Comparison of ENCODE assay signal across 37 cellular contexts in the genomic region with DNA sequence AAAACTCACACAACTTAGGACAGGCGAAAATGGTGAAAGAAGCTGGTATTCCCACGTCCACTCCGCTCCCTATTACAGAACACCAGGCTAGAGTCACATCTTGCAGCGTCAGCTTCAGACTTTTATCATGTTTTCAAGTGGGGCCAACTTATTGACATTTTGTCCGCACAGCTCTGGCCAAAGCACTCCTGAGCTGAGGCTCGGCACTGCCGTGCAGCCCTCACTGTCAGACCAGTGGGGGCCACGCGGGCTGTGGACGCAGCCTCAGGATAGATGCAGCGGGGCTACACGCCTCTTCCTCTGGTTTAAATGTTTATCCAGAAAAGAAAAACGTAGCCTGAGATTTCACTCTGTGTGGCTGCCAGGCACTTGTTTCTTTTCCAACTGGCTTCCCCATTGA.
"Had no signal": no experiment of that assay in that cellular context is flagged by ENCODE, and none has a peak within 500 bp of the region (broad histone marks: within the 10 kb centered on the region; RNA-seq: fewer than 3 reads in every experiment).

No MANE protein-coding gene starts in this region.

- H3K4me1 ChIP-seq: adrenal gland, body of pancreas, breast epithelium had no signal

- H3K36me3 Mint-ChIP-seq: activated CD4-positive, alpha-beta memory T cell treated with anti-CD3 and anti-CD28 coated beads for 36 hours; activated naive CD4-positive, alpha-beta T cell treated with anti-CD3 and anti-CD28 coated beads, Interleukin-2, amount 50 U/mL, for 72 hours; activated naive CD8-positive, alpha-beta T cell treated with anti-CD3 and anti-CD28 coated beads for 36 hours had no signal

- H3K27ac Mint-ChIP-seq: activated B cell treated with CpG ODN at 0.5 μM for 24 hours; activated CD4-positive, alpha-beta memory T cell treated with anti-CD3 and anti-CD28 coated beads for 36 hours; activated CD4-positive, alpha-beta T cell treated with anti-CD3 and anti-CD28 coated beads, Interleukin-2, amount 10 ng/mL, durations not matched to agents 24 days and 14 days; activated CD8-positive, alpha-beta T cell treated with anti-CD3 and anti-CD28 coated beads for 36 hours; activated naive CD4-positive, alpha-beta T cell treated with anti-CD3 and anti-CD28 coated beads for 36 hours; activated naive CD4-positive, alpha-beta T cell treated with anti-CD3 and anti-CD28 coated beads, Interleukin-2, amount 50 U/mL, for 72 hours; activated naive CD8-positive, alpha-beta T cell treated with anti-CD3 and anti-CD28 coated beads for 36 hours; activated T-cell treated with anti-CD3 and anti-CD28 coated beads, Interleukin-2, amount 50 U/mL, for 72 hours; activated T-helper 1 cell treated with anti-CD3 and anti-CD28 coated beads, Interleukin-12 subunit alpha, Interleukin-12 subunit beta, Interleukin-2, Interleukin-4 antibody, amounts not matched to agents 30 ng/mL and 10 ng/mL and 1 ng/mL, durations not matched to agents 14 hours and 24 hours and 36 hours; activated T-helper 17 cell treated with anti-CD3 and anti-CD28 coated beads, Interleukin-2, amount 50 U/mL, for 72 hours; T-helper 1 cell treated with Interleukin-12 subunit alpha and Interleukin-12 subunit beta and Interleukin-4 antibody, amounts not matched to agents 30 μg/mL and 1 μg/mL, for 36 hours; T-helper 2 cell treated with Interferon-gamma antibody and Interleukin-4, amounts not matched to agents 5 μg/mL and 100 μg/mL, for 36 hours had no signal

- H3K4me3 Mint-ChIP-seq: activated B cell treated with CpG ODN at 0.5 μM for 24 hours; activated CD4-positive, alpha-beta memory T cell treated with anti-CD3 and anti-CD28 coated beads for 36 hours; activated CD4-positive, alpha-beta T cell treated with anti-CD3 and anti-CD28 coated beads, Interleukin-2, amount 10 ng/mL, durations not matched to agents 24 days and 14 days; activated CD8-positive, alpha-beta T cell treated with anti-CD3 and anti-CD28 coated beads for 36 hours; activated naive CD4-positive, alpha-beta T cell treated with anti-CD3 and anti-CD28 coated beads for 36 hours; activated naive CD8-positive, alpha-beta T cell treated with anti-CD3 and anti-CD28 coated beads for 36 hours; activated T-cell treated with anti-CD3 and anti-CD28 coated beads, Interleukin-2, amount 50 U/mL, for 4 hours; activated T-cell treated with anti-CD3 and anti-CD28 coated beads, Interleukin-2, amount 50 U/mL, for 72 hours; activated T-helper 1 cell treated with anti-CD3 and anti-CD28 coated beads, Interleukin-12 subunit alpha, Interleukin-12 subunit beta, Interleukin-2, Interleukin-4 antibody, amounts not matched to agents 30 ng/mL and 10 ng/mL and 1 ng/mL, durations not matched to agents 14 hours and 24 hours and 36 hours; activated T-helper 17 cell treated with anti-CD3 and anti-CD28 coated beads, Interleukin-2, amount 50 U/mL, for 72 hours; T-helper 1 cell treated with Interleukin-12 subunit alpha and Interleukin-12 subunit beta and Interleukin-4 antibody, amounts not matched to agents 30 μg/mL and 1 μg/mL, for 36 hours; T-helper 2 cell treated with Interferon-gamma antibody and Interleukin-4, amounts not matched to agents 5 μg/mL and 100 μg/mL, for 36 hours had no signal

- H3K4me3 ChIP-seq: adrenal gland, body of pancreas, breast epithelium had no signal

- DNase-seq: activated B cell treated with CpG ODN at 0.5 μM for 24 hours; activated CD4-positive, alpha-beta memory T cell treated with anti-CD3 and anti-CD28 coated beads for 36 hours; activated CD4-positive, alpha-beta T cell treated with anti-CD3 and anti-CD28 coated beads for 4 hours; activated CD4-positive, alpha-beta T cell treated with anti-CD3 and anti-CD28 coated beads, Interleukin-2, amount 10 ng/mL, durations not matched to agents 24 days and 14 days; activated CD4-positive, alpha-beta T cell treated with anti-CD3 and anti-CD28 coated beads, Interleukin-2, amount 50 U/mL, for 1 hour; activated CD4-positive, alpha-beta T cell treated with anti-CD3 and anti-CD28 coated beads, Interleukin-2, amount 50 U/mL, for 4 hours; activated CD4-positive, CD25-positive, alpha-beta regulatory T cell treated with anti-CD3 and anti-CD28 coated beads, Interleukin-2, amount 50 U/mL, for 72 hours; activated CD8-positive, alpha-beta memory T cell treated with anti-CD3 and anti-CD28 coated beads, Interleukin-2, amount 50 U/mL, for 4 hours; activated CD8-positive, alpha-beta T cell treated with anti-CD3 and anti-CD28 coated beads for 36 hours; activated effector memory CD4-positive, alpha-beta T cell treated with anti-CD3 and anti-CD28 coated beads, Interleukin-2, amount 50 U/mL, for 16 hours; activated gamma-delta T cell treated with Interleukin-2 at 50 U/mL for 16 hours; activated naive CD4-positive, alpha-beta T cell; activated naive CD4-positive, alpha-beta T cell treated with anti-CD3 and anti-CD28 coated beads for 36 hours; activated naive CD4-positive, alpha-beta T cell treated with anti-CD3 and anti-CD28 coated beads, Interleukin-2, amount 50 U/mL, for 16 hours; activated naive CD8-positive, alpha-beta T cell treated with anti-CD3 and anti-CD28 coated beads for 36 hours; activated T-cell treated with anti-CD3 and anti-CD28 coated beads for 4 hours; activated T-cell treated with anti-CD3 and anti-CD28 coated beads, Interleukin-2, amount 50 U/mL, for 1 hour; activated T-cell treated with anti-CD3 and anti-CD28 coated beads, Interleukin-2, amount 50 U/mL, for 4 hours; activated T-cell treated with anti-CD3 and anti-CD28 coated beads, Interleukin-2, amount 50 U/mL, for 72 hours; adrenal gland; amniotic stem cell; aorta; body of pancreas; brain microvascular endothelial cell; central memory CD4-positive, alpha-beta T cell; T-helper 1 cell; T-helper 2 cell; T-helper 9 cell had no signal

- H3K36me3 ChIP-seq: adrenal gland, brain microvascular endothelial cell, breast epithelium had no signal

- H3K27ac ChIP-seq: adrenal gland, body of pancreas, brain microvascular endothelial cell, breast epithelium, VCaP had no signal

- H3K27me3 ChIP-seq: adrenal gland, brain microvascular endothelial cell had no signal

- H3K9me3 ChIP-seq: adrenal gland, body of pancreas, breast epithelium had no signal

- FAIRE-seq: astrocyte, TTC549 had no signal

- H3K9me3 Mint-ChIP-seq: activated CD4-positive, alpha-beta memory T cell treated with anti-CD3 and anti-CD28 coated beads for 36 hours; activated CD4-positive, alpha-beta T cell treated with anti-CD3 and anti-CD28 coated beads, Interleukin-2, amount 10 ng/mL, durations not matched to agents 24 days and 14 days; activated CD8-positive, alpha-beta T cell treated with anti-CD3 and anti-CD28 coated beads for 36 hours; activated naive CD4-positive, alpha-beta T cell treated with anti-CD3 and anti-CD28 coated beads for 36 hours; activated naive CD8-positive, alpha-beta T cell treated with anti-CD3 and anti-CD28 coated beads for 36 hours; activated T-cell treated with anti-CD3 and anti-CD28 coated beads, Interleukin-2, amount 50 U/mL, for 4 hours; activated T-helper 1 cell treated with anti-CD3 and anti-CD28 coated beads, Interleukin-12 subunit alpha, Interleukin-12 subunit beta, Interleukin-2, Interleukin-4 antibody, amounts not matched to agents 30 ng/mL and 10 ng/mL and 1 ng/mL, durations not matched to agents 14 hours and 24 hours and 36 hours; activated T-helper 17 cell treated with anti-CD3 and anti-CD28 coated beads, Interleukin-2, amount 50 U/mL, for 72 hours; T-helper 1 cell treated with Interleukin-12 subunit alpha and Interleukin-12 subunit beta and Interleukin-4 antibody, amounts not matched to agents 30 μg/mL and 1 μg/mL, for 36 hours had no signal

- H3K27me3 Mint-ChIP-seq: activated B cell treated with CpG ODN at 0.5 μM for 24 hours; activated CD4-positive, alpha-beta memory T cell treated with anti-CD3 and anti-CD28 coated beads for 36 hours; activated CD4-positive, alpha-beta T cell treated with anti-CD3 and anti-CD28 coated beads, Interleukin-2, amount 10 ng/mL, durations not matched to agents 24 days and 14 days; activated CD8-positive, alpha-beta T cell treated with anti-CD3 and anti-CD28 coated beads for 36 hours; activated naive CD8-positive, alpha-beta T cell treated with anti-CD3 and anti-CD28 coated beads for 36 hours; activated T-helper 17 cell treated with anti-CD3 and anti-CD28 coated beads, Interleukin-2, amount 50 U/mL, for 72 hours had no signal

- ATAC-seq: activated CD8-positive, alpha-beta T cell treated with anti-CD3 and anti-CD28 coated beads for 36 hours; activated naive CD4-positive, alpha-beta T cell treated with anti-CD3 and anti-CD28 coated beads, Interleukin-2, amount 50 U/mL, for 72 hours; activated T-cell treated with anti-CD3 and anti-CD28 coated beads, Interleukin-2, amount 50 U/mL, for 4 hours; activated T-cell treated with anti-CD3 and anti-CD28 coated beads, Interleukin-2, amount 50 U/mL, for 72 hours; activated T-helper 17 cell treated with anti-CD3 and anti-CD28 coated beads, Interleukin-2, amount 50 U/mL, for 72 hours; body of pancreas had no signal

- H3K4me1 Mint-ChIP-seq: activated B cell treated with CpG ODN at 0.5 μM for 24 hours; activated CD4-positive, alpha-beta T cell treated with anti-CD3 and anti-CD28 coated beads, Interleukin-2, amount 10 ng/mL, durations not matched to agents 24 days and 14 days; activated naive CD8-positive, alpha-beta T cell treated with anti-CD3 and anti-CD28 coated beads for 36 hours; activated T-helper 17 cell treated with anti-CD3 and anti-CD28 coated beads, Interleukin-2, amount 50 U/mL, for 72 hours had no signal
